ENCODE assay signal across 8 cellular contexts in the genomic region with DNA sequence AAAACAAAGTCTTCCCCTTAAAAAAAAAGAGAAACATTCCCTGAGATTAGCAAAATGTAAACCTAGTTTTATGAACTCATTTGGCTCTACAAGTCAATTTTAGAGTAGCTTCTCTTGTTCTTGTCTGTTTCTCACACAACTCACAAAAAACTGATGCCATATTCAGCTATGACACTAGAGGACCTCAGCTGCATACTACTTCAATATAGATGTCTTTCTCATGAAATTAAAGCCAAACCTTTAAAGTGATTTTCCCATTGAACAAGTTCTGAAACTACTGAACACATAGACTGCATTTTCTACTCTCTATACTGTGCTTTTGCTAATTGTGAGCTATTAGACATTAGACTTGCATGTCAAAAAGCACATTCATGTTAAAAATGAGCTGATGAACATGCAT. TPM values are rescaled to one million over a fixed set of nuclear protein-coding genes. Genes with fewer than 3 reads are reported as not detected.
A peak's percentile ranks its signal among the peaks of the same experiment; 100 is the strongest.
DNase-seq lines count a peak whose midpoint lies in the region; TF ChIP-seq lines count a peak whose summit lies in the region.

No MANE protein-coding gene starts in this region.

- H3K36me3 ChIP-seq in parathyroid adenoma (ENCODE audit: control insufficient read depth, insufficient read depth, low read length) = no peaks in the 10 kb centered on the region
- H3K36me3 ChIP-seq in effector memory CD4-positive, alpha-beta T cell (ENCODE audit: control insufficient read depth, insufficient read depth, low read length) = no peaks in the 10 kb centered on the region

- no peaks in the 10 kb centered on the region for H3K4me1 ChIP-seq in parathyroid adenoma
- no peaks in the 10 kb centered on the region for H3K4me1 ChIP-seq in effector memory CD4-positive, alpha-beta T cell (ENCODE audit: control insufficient read depth, insufficient read depth, low read length, poor library complexity, severe bottlenecking)

- no peak overlapping the region for H2AFZ ChIP-seq in parathyroid adenoma

- H3K9me3 ChIP-seq in parathyroid adenoma (ENCODE audit: control insufficient read depth, low read length) = no peaks in the 10 kb centered on the region
- H3K9me3 ChIP-seq in effector memory CD4-positive, alpha-beta T cell (ENCODE audit: control insufficient read depth, low read length) = no peaks in the 10 kb centered on the region

- H3K27ac ChIP-seq in parathyroid adenoma = no peak overlapping the region
- H3K27ac ChIP-seq in effector memory CD4-positive, alpha-beta T cell (ENCODE audit: insufficient read depth, low read length, poor library complexity, severe bottlenecking) = no peak overlapping the region

- H3K27me3 ChIP-seq in parathyroid adenoma (ENCODE audit: control insufficient read depth, insufficient read depth, low read length) = no peaks in the 10 kb centered on the region
- no peaks in the 10 kb centered on the region for H3K27me3 ChIP-seq in effector memory CD4-positive, alpha-beta T cell (replicated peaks; ENCODE audit: control insufficient read depth, insufficient read depth, low read length, poor library complexity, severe bottlenecking)

- no peak overlapping the region for H3K9ac ChIP-seq in parathyroid adenoma

- DNase-seq in DMS 273 (lab: John Stamatoyannopoulos, UW; ENCODE audit: unreplicated experiment) (peak; percentile 32), DMS 273 treated with DMSO at 0.1 percent for 48 hours (lab: John Stamatoyannopoulos, UW) (no peak), H4 (ENCODE audit: low spot score) (peak; percentile 39), NCI-H1694 treated with DMSO at 0.1 percent for 48 hours (lab: John Stamatoyannopoulos, UW) (peak; percentile 19), choroid plexus epithelial cell (ENCODE audit: low read depth) (peak; percentile 86), NCI-H524 treated with DMSO at 0.1 percent for 48 hours (lab: John Stamatoyannopoulos, UW) (no peak)
- no peak for DNase-seq in effector memory CD4-positive, alpha-beta T cell

- no peaks in the 10 kb centered on the region for H3K79me2 ChIP-seq in parathyroid adenoma

- H3K4me2 ChIP-seq in parathyroid adenoma (ENCODE audit: low read length) = no peak overlapping the region

- no peak overlapping the region for H3K4me3 ChIP-seq in choroid plexus epithelial cell (ENCODE audit: low read depth, low read length)
- no peak overlapping the region for H3K4me3 ChIP-seq in parathyroid adenoma (ENCODE audit: low read depth, low read length)
- H3K4me3 ChIP-seq in effector memory CD4-positive, alpha-beta T cell (ENCODE audit: insufficient read depth, low read depth, low read length, poor library complexity, severe bottlenecking) = no peak overlapping the region

- TF ChIP-seq CTCF in choroid plexus epithelial cell (conservative IDR thresholded peaks at IDR 0.05; ENCODE audit: low read depth, low read length) (peak; percentile 72), parathyroid adenoma (IDR thresholded peaks at IDR 0.05) (peak; percentile 22)

RNA-seq across cellular contexts. Expression of gene TBCK, which starts 49.8 kb away (rescaled TPM):
- total RNA-seq in H4 (2014; rRNA removed; shearing (Covaris generic)) = 12.4 and 14.4 TPM in 2 replicates

RNA-seq across cellular contexts. Expression of gene AIMP1, which starts 50.1 kb away (rescaled TPM):
- 46.5 and 50.0 TPM in 2 replicates for total RNA-seq in H4 (2014; rRNA removed; shearing (Covaris generic))

Comparison
In these comparisons a context has a peak if more than half of its experiments do, and no peak if none do; other contexts are left out.
1. DNase-seq: peak in DMS 273 (single experiment), H4 (single experiment), NCI-H1694 treated with DMSO at 0.1 percent for 48 hours (single experiment) and choroid plexus epithelial cell (single experiment); none in DMS 273 treated with DMSO at 0.1 percent for 48 hours (single experiment), effector memory CD4-positive, alpha-beta T cell (0 of 3) and NCI-H524 treated with DMSO at 0.1 percent for 48 hours (single experiment).